Comparison of ENCODE assay signal across 1 cellular context in the genomic region with DNA sequence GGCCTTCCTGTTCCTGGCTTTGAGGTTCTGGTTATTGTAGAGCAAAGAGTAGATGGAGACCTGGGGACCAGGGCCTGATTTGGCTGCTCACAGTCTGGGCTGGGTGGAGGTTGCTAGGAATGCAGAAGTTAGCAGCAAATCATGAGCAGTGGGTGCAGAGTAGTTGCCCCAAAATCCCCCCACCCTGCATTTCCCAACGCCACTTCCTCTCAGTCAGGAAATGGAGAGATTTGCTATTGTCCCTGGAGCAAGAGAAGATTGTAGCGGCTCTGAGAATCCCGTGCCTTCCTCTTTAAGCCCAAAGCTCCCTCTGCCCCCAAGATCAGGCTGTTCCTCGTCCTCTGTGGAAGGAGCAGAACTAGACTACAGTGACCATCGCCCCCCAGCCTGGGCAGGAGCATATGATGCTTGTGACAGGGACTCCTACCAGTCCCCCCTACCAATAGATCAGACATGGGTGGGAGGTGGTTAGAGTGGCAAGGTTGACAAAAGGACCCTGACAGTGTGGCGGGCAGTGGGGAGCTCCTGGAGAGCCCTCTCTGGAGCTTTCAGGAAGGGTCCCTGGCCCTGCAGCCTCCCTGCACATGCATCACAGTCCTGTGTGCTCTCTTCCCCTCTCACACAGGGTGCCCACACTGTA.
TF ChIP-seq lines count a peak whose summit lies in the region.

No MANE protein-coding gene starts in this region.

TF ChIP-seq in H1, 55 proteins besides CTCF, POLR2A, EP300 and RAD21:
- no peak for TF ChIP-seq JUN (IDR thresholded peaks at IDR 0.05; ENCODE audit: low read depth, low read length)
- no peak for TF ChIP-seq CBX5 (IDR thresholded peaks at IDR 0.05; ENCODE audit: low read depth, low read length)
